ENCODE assay signal across 1 cellular context in genomic region chr14:23631702-23632460, GRCh38.
TF ChIP-seq lines count a peak whose summit lies in the region.

No MANE protein-coding gene starts in this region.

TF ChIP-seq in HepG2, 621 proteins besides CTCF, POLR2A, EP300 and RAD21 (continued from another document and continues in another):
- TF ChIP-seq KAT8 (CRISPR knock-in tag; IDR thresholded peaks at IDR 0.05) (peak; percentile 90), ZNF652 (CRISPR knock-in tag; IDR thresholded peaks at IDR 0.05; ENCODE audit: borderline replicate concordance, low read depth) (peak; percentile 85), MXI1 (IDR thresholded peaks at IDR 0.05; ENCODE audit: borderline replicate concordance, low read depth, low read length) (no peak; the same call in 2 of the 3 replicates), ATRX (CRISPR knock-in tag; IDR thresholded peaks at IDR 0.05; ENCODE audit: borderline replicate concordance) (no peak), SIN3A (IDR thresholded peaks at IDR 0.05; ENCODE audit: borderline replicate concordance, low read depth, low read length) (no peak), EHMT2 (IDR thresholded peaks at IDR 0.05; ENCODE audit: borderline replicate concordance, low read depth, low read length) (no peak; the same call in 1 of the 2 replicates), ZBTB2 (CRISPR knock-in tag; IDR thresholded peaks at IDR 0.05; ENCODE audit: low read depth) (no peak), NFATC3 (CRISPR knock-in tag; IDR thresholded peaks at IDR 0.05) (0 out of 2 replicates have a peak, but pooled peaks have one; percentile 69), ZNF234 (CRISPR knock-in tag; conservative IDR thresholded peaks at IDR 0.05) (no peak), YEATS4 (CRISPR knock-in tag; IDR thresholded peaks at IDR 0.05; ENCODE audit: borderline replicate concordance) (no peak), TFE3 (CRISPR knock-in tag; IDR thresholded peaks at IDR 0.05) (peak; percentile 30; the same call in 1 of the 2 replicates), USF2 (IDR thresholded peaks at IDR 0.05; ENCODE audit: low read depth, low read length) (no peak; the same call in 1 of the 2 replicates), USF2 (CRISPR knock-in tag; IDR thresholded peaks at IDR 0.05; ENCODE audit: borderline replicate concordance) (no peak), ZBTB46 (CRISPR knock-in tag; IDR thresholded peaks at IDR 0.05; ENCODE audit: borderline replicate concordance) (0 out of 2 replicates have a peak, but pooled peaks have one; percentile 36), MTF2 (CRISPR knock-in tag; IDR thresholded peaks at IDR 0.05; ENCODE audit: borderline replicate concordance) (no peak), SALL2 (CRISPR knock-in tag; IDR thresholded peaks at IDR 0.05) (no peak), NFE2L2 (IDR thresholded peaks at IDR 0.05; ENCODE audit: low read length) (no peak), RORA (CRISPR knock-in tag; IDR thresholded peaks at IDR 0.05) (no peak), MAFF (IDR thresholded peaks at IDR 0.05; ENCODE audit: low read depth, low read length) (peak; percentile 83), MAF1 (CRISPR knock-in tag; IDR thresholded peaks at IDR 0.05; ENCODE audit: borderline replicate concordance) (no peak), MBD4 (IDR thresholded peaks at IDR 0.05; ENCODE audit: borderline replicate concordance, low read length) (no peak), ZNF383 (CRISPR knock-in tag; IDR thresholded peaks at IDR 0.05; ENCODE audit: borderline replicate concordance) (no peak), ZNF430 (CRISPR knock-in tag; IDR thresholded peaks at IDR 0.05) (no peak), ZNF790 (CRISPR knock-in tag; IDR thresholded peaks at IDR 0.05; ENCODE audit: borderline replicate concordance) (no peak), SIX1 (CRISPR knock-in tag; IDR thresholded peaks at IDR 0.05; ENCODE audit: borderline replicate concordance) (0 out of 2 replicates have a peak, but pooled peaks have one; percentile 23), REL (CRISPR knock-in tag; conservative IDR thresholded peaks at IDR 0.05) (no peak), ZBED4 (CRISPR knock-in tag; IDR thresholded peaks at IDR 0.05; ENCODE audit: borderline replicate concordance) (peak; percentile 31; the same call in 1 of the 2 replicates), TARDBP (CRISPR knock-in tag; IDR thresholded peaks at IDR 0.05) (peak; percentile 93), ZNF766 (CRISPR knock-in tag; IDR thresholded peaks at IDR 0.05; ENCODE audit: borderline replicate concordance) (no peak), YEATS2 (CRISPR knock-in tag; IDR thresholded peaks at IDR 0.05; ENCODE audit: borderline replicate concordance) (peak; percentile 87; the same call in 1 of the 2 replicates), ZNF20 (CRISPR knock-in tag; IDR thresholded peaks at IDR 0.05) (no peak), ZNF180 (CRISPR knock-in tag; IDR thresholded peaks at IDR 0.05; ENCODE audit: borderline replicate concordance, low read depth) (no peak), ZC3H13 (CRISPR knock-in tag; IDR thresholded peaks at IDR 0.05) (no peak), ELK4 (CRISPR knock-in tag; IDR thresholded peaks at IDR 0.05; ENCODE audit: borderline replicate concordance) (no peak), THRA (CRISPR knock-in tag; IDR thresholded peaks at IDR 0.05; ENCODE audit: borderline replicate concordance) (peak; percentile 87), ZNF24 (IDR thresholded peaks at IDR 0.05) (no peak), FOXC1 (CRISPR knock-in tag; IDR thresholded peaks at IDR 0.05; ENCODE audit: borderline replicate concordance) (no peak), ZBTB7B (CRISPR knock-in tag; IDR thresholded peaks at IDR 0.05) (peak; percentile 87), NFYC (CRISPR knock-in tag; IDR thresholded peaks at IDR 0.05) (peak; percentile 62), FOXP4 (CRISPR knock-in tag; IDR thresholded peaks at IDR 0.05) (no peak), ZFP41 (CRISPR knock-in tag; IDR thresholded peaks at IDR 0.05; ENCODE audit: borderline replicate concordance) (no peak; the same call in 1 of the 2 replicates), MBNL3 (CRISPR knock-in tag; conservative IDR thresholded peaks at IDR 0.05) (no peak), ZNF619 (CRISPR knock-in tag; IDR thresholded peaks at IDR 0.05) (peak; percentile 77), KDM1A (CRISPR knock-in tag; IDR thresholded peaks at IDR 0.05) (peak; percentile 79; the same call in 1 of the 2 replicates), CAMTA2 (CRISPR knock-in tag; IDR thresholded peaks at IDR 0.05; ENCODE audit: borderline replicate concordance) (no peak), NR2F1 (CRISPR knock-in tag; IDR thresholded peaks at IDR 0.05) (no peak), ZNF781 (CRISPR knock-in tag; IDR thresholded peaks at IDR 0.05; ENCODE audit: borderline replicate concordance, not compliant biosample characterization) (no peak), ZNF281 (CRISPR knock-in tag; IDR thresholded peaks at IDR 0.05; ENCODE audit: borderline replicate concordance) (no peak)
